1 cellular context compared by ENCODE assay signal in genomic region chr5:53560506-53561191, GRCh38.
TF ChIP-seq lines count a peak whose summit lies in the region.

NDUFS4 (plus strand) TSS chr5:53560639; CDS start chr5:53560663, 24 bp downstream.

TF ChIP-seq in HepG2, 621 proteins besides CTCF, POLR2A, EP300 and RAD21 (continued from another document and continues in another):
- TF ChIP-seq ZNF609 (CRISPR knock-in tag; IDR thresholded peaks at IDR 0.05; ENCODE audit: borderline replicate concordance) (no peak), PITX1 (CRISPR knock-in tag; IDR thresholded peaks at IDR 0.05) (peak; percentile 80), NPAS2 (CRISPR knock-in tag; IDR thresholded peaks at IDR 0.05; ENCODE audit: borderline replicate concordance) (no peak), CREB1 (IDR thresholded peaks at IDR 0.05) (no peak), CREB1 (CRISPR knock-in tag; IDR thresholded peaks at IDR 0.05) (peak; percentile 63), UBTF (CRISPR knock-in tag; IDR thresholded peaks at IDR 0.05) (peak; percentile 71; the same call in 1 of the 2 replicates), SATB2 (CRISPR knock-in tag; IDR thresholded peaks at IDR 0.05) (no peak), ZNF816 (CRISPR knock-in tag; IDR thresholded peaks at IDR 0.05; ENCODE audit: borderline replicate concordance) (no peak), MYNN (CRISPR knock-in tag; IDR thresholded peaks at IDR 0.05; ENCODE audit: low read depth) (no peak), RXRB (CRISPR knock-in tag; IDR thresholded peaks at IDR 0.05; ENCODE audit: borderline replicate concordance) (peak; percentile 89), ZNF343 (CRISPR knock-in tag; IDR thresholded peaks at IDR 0.05) (no peak), HMG20B (CRISPR knock-in tag; conservative IDR thresholded peaks at IDR 0.05) (0 out of 2 replicates have a peak, but pooled peaks have one; percentile 30), CSRNP1 (CRISPR knock-in tag; IDR thresholded peaks at IDR 0.05) (no peak), ZNF567 (CRISPR knock-in tag; IDR thresholded peaks at IDR 0.05; ENCODE audit: borderline replicate concordance) (no peak), DR1 (CRISPR knock-in tag; IDR thresholded peaks at IDR 0.05) (no peak), BRD4 (CRISPR knock-in tag; IDR thresholded peaks at IDR 0.05) (peak; percentile 91), TSC22D2 (CRISPR knock-in tag; IDR thresholded peaks at IDR 0.05; ENCODE audit: borderline replicate concordance) (no peak; the same call in 1 of the 2 replicates), ZNF615 (CRISPR knock-in tag; IDR thresholded peaks at IDR 0.05; ENCODE audit: borderline replicate concordance) (no peak), ZNF713 (CRISPR knock-in tag; IDR thresholded peaks at IDR 0.05) (no peak), MTF1 (CRISPR knock-in tag; IDR thresholded peaks at IDR 0.05) (no peak), ZNF138 (CRISPR knock-in tag; IDR thresholded peaks at IDR 0.05; ENCODE audit: low read depth) (no peak), FOSL1 (CRISPR knock-in tag; IDR thresholded peaks at IDR 0.05; ENCODE audit: borderline replicate concordance) (no peak), JUN (CRISPR knock-in tag; IDR thresholded peaks at IDR 0.05) (no peak), ZBTB20 (CRISPR knock-in tag; IDR thresholded peaks at IDR 0.05; ENCODE audit: borderline replicate concordance, low read depth) (peak; percentile 61; the same call in 1 of the 2 replicates), ZNF543 (CRISPR knock-in tag; IDR thresholded peaks at IDR 0.05) (0 out of 2 replicates have a peak, but pooled peaks have one; percentile 58), POLR2AphosphoS5 (IDR thresholded peaks at IDR 0.05; ENCODE audit: low read depth, low read length) (peak; percentile 87), ATF6 (CRISPR knock-in tag; conservative IDR thresholded peaks at IDR 0.05) (no peak), ZBTB7B (CRISPR knock-in tag; IDR thresholded peaks at IDR 0.05) (peak; percentile 43; the same call in 1 of the 2 replicates), ZNF784 (CRISPR knock-in tag; IDR thresholded peaks at IDR 0.05; ENCODE audit: borderline replicate concordance) (peak; percentile 66; the same call in 1 of the 2 replicates), ATM (IDR thresholded peaks at IDR 0.05; ENCODE audit: borderline replicate concordance) (no peak), GMEB2 (CRISPR knock-in tag; IDR thresholded peaks at IDR 0.05; ENCODE audit: low read depth) (no peak), KDM3A (CRISPR knock-in tag; IDR thresholded peaks at IDR 0.05; ENCODE audit: low read depth) (peak; percentile 41; the same call in 1 of the 2 replicates), PCBP1 (IDR thresholded peaks at IDR 0.05; ENCODE audit: borderline replicate concordance, low read depth, low read length) (no peak), ZNF782 (CRISPR knock-in tag; IDR thresholded peaks at IDR 0.05; ENCODE audit: borderline replicate concordance) (peak; percentile 79; the same call in 1 of the 2 replicates), CENPX (CRISPR knock-in tag; IDR thresholded peaks at IDR 0.05) (no peak), KDM5A (IDR thresholded peaks at IDR 0.05; ENCODE audit: borderline replicate concordance, low read length) (peak; percentile 96), ZNF749 (CRISPR knock-in tag; IDR thresholded peaks at IDR 0.05; ENCODE audit: borderline replicate concordance) (no peak), SIN3B (IDR thresholded peaks at IDR 0.05; ENCODE audit: low read length) (peak; percentile 56; the same call in 1 of the 2 replicates), NR2F1 (CRISPR knock-in tag; IDR thresholded peaks at IDR 0.05) (peak; percentile 39 to 44; a peak in 2 of 4 replicates), CBFB (CRISPR knock-in tag; IDR thresholded peaks at IDR 0.05) (peak; percentile 77; the same call in 1 of the 2 replicates), ZBTB37 (CRISPR knock-in tag; IDR thresholded peaks at IDR 0.05) (no peak), STAT5B (CRISPR knock-in tag; IDR thresholded peaks at IDR 0.05) (0 out of 2 replicates have a peak, but pooled peaks have one; percentile 29), ZNF292 (CRISPR knock-in tag; IDR thresholded peaks at IDR 0.05; ENCODE audit: borderline replicate concordance, low read depth) (peak; percentile 85), ZNF232 (CRISPR knock-in tag; IDR thresholded peaks at IDR 0.05; ENCODE audit: borderline replicate concordance) (peak; percentile 52; the same call in 1 of the 2 replicates), MLX (CRISPR knock-in tag; IDR thresholded peaks at IDR 0.05) (no peak), SIX4 (CRISPR knock-in tag; IDR thresholded peaks at IDR 0.05) (peak; percentile 48; the same call in 1 of the 2 replicates), ATF7-NPFF (CRISPR knock-in tag; IDR thresholded peaks at IDR 0.05; ENCODE audit: low read depth) (0 out of 2 replicates have a peak, but pooled peaks have one; percentile 48), ZBTB10 (CRISPR knock-in tag; IDR thresholded peaks at IDR 0.05; ENCODE audit: borderline replicate concordance) (no peak; the same call in 1 of the 2 replicates), MATR3 (CRISPR knock-in tag; IDR thresholded peaks at IDR 0.05) (no peak)
